Comparison of ENCODE assay signal across 18 cellular contexts in genomic region chr10:42827201-42827600, GRCh38. TPM values are rescaled to one million over a fixed set of nuclear protein-coding genes. Genes with fewer than 3 reads are reported as not detected.
DNase-seq lines count a peak whose midpoint lies in the region; ATAC-seq, FAIRE-seq and TF ChIP-seq lines count a peak whose summit lies in the region.
"Had no signal": no experiment of that assay in that cellular context is flagged by ENCODE, and none has a peak within 500 bp of the region (broad histone marks: within the 10 kb centered on the region; RNA-seq: fewer than 3 reads in every experiment).

No MANE protein-coding gene starts in this region.

- H2AFZ ChIP-seq in HepG2 (ENCODE audit: low read length) = no peak overlapping the region

- TF ChIP-seq RAD21 in HepG2 (CRISPR knock-in tag; IDR thresholded peaks at IDR 0.05) = no peak

- no peaks in the 10 kb centered on the region for H3K9me3 ChIP-seq in HepG2 (ENCODE audit: low read length)
- no peaks in the 10 kb centered on the region for H3K9me3 ChIP-seq in right lobe of liver
- H3K9me3 ChIP-seq in esophagus squamous epithelium = peaks cover 0 to 7% (median 0%) of the 10 kb centered on the region in 3 donors

- ATAC-seq in HepG2 = peak; percentile 74
- no peak for ATAC-seq in right lobe of liver
- no peak for ATAC-seq in memory B cell (ENCODE audit: low read depth)
- ATAC-seq in GM21390 (IDR thresholded peaks at IDR 0.05; ENCODE audit: unreplicated experiment) = no peak
- ATAC-seq: activated CD8-positive, alpha-beta memory T cell treated with anti-CD3 and anti-CD28 coated beads, Interleukin-2, amount 10 ng/mL, durations not matched to agents 7 days and 5 days; naive thymus-derived CD8-positive, alpha-beta T cell had no signal

- intact Hi-C loops in HepG2 (cut with micrococcal nuclease; ENCODE audit: unreplicated experiment) = no loop called here
- intact Hi-C loops in right lobe of liver (cut with DNase I) = no loop called here
- intact Hi-C loops in esophagus squamous epithelium (cut with DNase I) = no loop called here

- TF ChIP-seq EP300 in HepG2 (IDR thresholded peaks at IDR 0.05; ENCODE audit: low read depth in 2 of 2, low read length in 2 of 2) = no peak
- no peak for TF ChIP-seq EP300 in HepG2 (CRISPR knock-in tag; IDR thresholded peaks at IDR 0.05; ENCODE audit: borderline replicate concordance)

- H3K36me3 ChIP-seq in HepG2 (replicated peaks in 1 of 2; ENCODE audit: control insufficient read depth in 1 of 2, insufficient read depth in 2 of 2, low read length in 2 of 2) = peaks cover 17 to 63% of the 10 kb centered on the region in 2 experiments
- H3K36me3 ChIP-seq in right lobe of liver = peaks cover 0 to 40% (median 22%) of the 10 kb centered on the region in 4 donors
- peaks cover 4 to 98% (median 34%) of the 10 kb centered on the region in 3 donors for H3K36me3 ChIP-seq in esophagus squamous epithelium

- H3K4me3 Mint-ChIP-seq in memory B cell = no peak overlapping the region
- H3K4me3 Mint-ChIP-seq: activated CD8-positive, alpha-beta memory T cell treated with anti-CD3 and anti-CD28 coated beads, Interleukin-2, amount 10 ng/mL, durations not matched to agents 7 days and 5 days; naive thymus-derived CD8-positive, alpha-beta T cell had no signal

- no peak overlapping the region for H3K4me2 ChIP-seq in HepG2 (ENCODE audit: low read depth, low read length)

- POLR2A ChIA-PET in HepG2 (lab: Yijun Ruan, JAX) = no interaction called here

- no peak for FAIRE-seq in HepG2 (lab: Jason Lieb, UNC)
- FAIRE-seq: bronchial epithelial cell, urothelium cell line had no signal

- H4K20me1 ChIP-seq in HepG2 (ENCODE audit: insufficient read depth, low read length) = no peaks in the 10 kb centered on the region

- no peak overlapping the region for H3K9ac ChIP-seq in HepG2 (ENCODE audit: insufficient read depth, low read depth, low read length)

- no peaks in the 10 kb centered on the region for H3K79me2 ChIP-seq in HepG2 (ENCODE audit: insufficient read depth, low read length)

- H3K4me1 Mint-ChIP-seq in memory B cell = peaks cover 2% of the 10 kb centered on the region
- H3K4me1 Mint-ChIP-seq: activated CD8-positive, alpha-beta memory T cell treated with anti-CD3 and anti-CD28 coated beads, Interleukin-2, amount 10 ng/mL, durations not matched to agents 7 days and 5 days had no signal

- BruUV-seq in HepG2 (replicated peaks; lab: Mats Ljungman, UMichigan) = no TSS peak

- no peak overlapping the region for H3K4me3 ChIP-seq in HepG2 (replicated peaks in 1 of 3; ENCODE audit: insufficient read depth in 1 of 3, low read depth in 2 of 3, low read length in 3 of 3)
- no peak overlapping the region for H3K4me3 ChIP-seq in right lobe of liver
- H3K4me3 ChIP-seq in astrocyte of the spinal cord (ENCODE audit: low read depth, low read length) = no peak overlapping the region
- no peak overlapping the region for H3K4me3 ChIP-seq in esophagus squamous epithelium
- H3K4me3 ChIP-seq: SK-N-MC had no signal

- in situ Hi-C loops in HepG2 (cut with HindIII; ENCODE audit: extremely low pct_ligation_motif_present, low pct_unique_long_range_greater_than_20kb) (no loop called here), astrocyte of the spinal cord (cut with HindIII; ENCODE audit: low sequenced_read_pairs) (no loop called here)

- H3K9me3 Mint-ChIP-seq in memory B cell = peaks cover 7% of the 10 kb centered on the region
- H3K9me3 Mint-ChIP-seq: naive thymus-derived CD8-positive, alpha-beta T cell had no signal

- peaks cover 64% of the 10 kb centered on the region for H3K36me3 Mint-ChIP-seq in memory B cell

- H3K4me1 ChIP-seq in HepG2 (ENCODE audit: insufficient read depth, low read length) (no peaks in the 10 kb centered on the region), right lobe of liver (no peaks in the 10 kb centered on the region), esophagus squamous epithelium (peaks cover 0 to 7% (median 0%) of the 10 kb centered on the region in 3 donors)

- peak overlapping the region; percentile 69 for H3K27ac Mint-ChIP-seq in memory B cell
- H3K27ac Mint-ChIP-seq: activated CD8-positive, alpha-beta memory T cell treated with anti-CD3 and anti-CD28 coated beads, Interleukin-2, amount 10 ng/mL, durations not matched to agents 7 days and 5 days had no signal

- CTCF ChIA-PET in HepG2 (lab: Yijun Ruan, JAX; ENCODE audit: low intra/inter-chr PET ratio, low total read pairs) = no interaction called here

- H3K27me3 ChIP-seq in HepG2 (ENCODE audit: control insufficient read depth in 1 of 2, insufficient read depth in 2 of 2, low read length in 2 of 2) = no peaks in the 10 kb centered on the region
- H3K27me3 ChIP-seq in right lobe of liver = no peaks in the 10 kb centered on the region
- no peaks in the 10 kb centered on the region for H3K27me3 ChIP-seq in esophagus squamous epithelium

- TF ChIP-seq CTCF in HepG2 (CRISPR knock-in tag; IDR thresholded peaks at IDR 0.05) (peak; percentile 18; the same call in 1 of the 2 replicates), right lobe of liver (IDR thresholded peaks at IDR 0.05) (no peak), astrocyte of the spinal cord (IDR thresholded peaks at IDR 0.05; ENCODE audit: low read depth, low read length) (peak; percentile 18), esophagus squamous epithelium (IDR thresholded peaks at IDR 0.05) (no peak)

- TF ChIP-seq POLR2A in HepG2 (IDR thresholded peaks at IDR 0.05; ENCODE audit: insufficient read depth in 1 of 2, low read depth in 2 of 2, low read length in 2 of 2) (no peak), right lobe of liver (IDR thresholded peaks at IDR 0.05) (no peak), esophagus squamous epithelium (IDR thresholded peaks at IDR 0.05) (no peak)

- 97% methylated on average over 4 of the region's 6 CpGs for WGBS in HepG2 (ENCODE audit: low lambda C conversion rate)
- WGBS in right lobe of liver (ENCODE audit: insufficient coverage, low coverage, low lambda C conversion rate, missing lambda C conversion rate) = 100% methylated on average over 1 of the region's 6 CpGs
- WGBS in esophagus squamous epithelium, 2 donors = 62 to 67% methylated on average over 5 to 6 of the region's 6 CpGs

- no peaks in the 10 kb centered on the region for H3K27me3 Mint-ChIP-seq in memory B cell
- H3K27me3 Mint-ChIP-seq: activated CD8-positive, alpha-beta memory T cell treated with anti-CD3 and anti-CD28 coated beads, Interleukin-2, amount 10 ng/mL, durations not matched to agents 7 days and 5 days; naive thymus-derived CD8-positive, alpha-beta T cell had no signal

- H3K27ac ChIP-seq in HepG2 (ENCODE audit: extremely low read length, insufficient read depth, low read length) = no peak overlapping the region
- no peak overlapping the region for H3K27ac ChIP-seq in right lobe of liver
- H3K27ac ChIP-seq in esophagus squamous epithelium = no peak overlapping the region
- no peak overlapping the region for H3K27ac ChIP-seq in caudate nucleus (ENCODE audit: low read depth, low read length)
- H3K27ac ChIP-seq: SK-N-MC had no signal

- DNase-seq in HepG2 (ENCODE audit: low spot score) (no peak), right lobe of liver (no peak), astrocyte of the spinal cord (ENCODE audit: low read depth, low spot score) (no peak), memory B cell (ENCODE audit: low spot score in 2 of 2) (no peak), MV-4-11 (lab: John Stamatoyannopoulos, UW) (no peak), esophagus squamous epithelium (lab: John Stamatoyannopoulos, UW) (no peak), caudate nucleus (lab: John Stamatoyannopoulos, UW) (no peak)
- DNase-seq: activated CD8-positive, alpha-beta memory T cell treated with anti-CD3 and anti-CD28 coated beads, Interleukin-2, amount 10 ng/mL, durations not matched to agents 7 days and 5 days; activated naive CD4-positive, alpha-beta T cell treated with Interleukin-2 at 50 U/mL for 16 hours; COR-L47; naive thymus-derived CD8-positive, alpha-beta T cell; NCI-H1105 treated with DMSO at 0.1 percent for 48 hours; NCI-H2227 treated with DMSO at 0.1 percent for 48 hours; stimulated activated naive CD4-positive, alpha-beta T cell had no signal

TF ChIP-seq in HepG2, 621 proteins besides CTCF, POLR2A, EP300 and RAD21 (continues in another document):
- TF ChIP-seq ZNF543 (CRISPR knock-in tag; IDR thresholded peaks at IDR 0.05) = no peak
- no peak for TF ChIP-seq ZBTB26 (CRISPR knock-in tag; IDR thresholded peaks at IDR 0.05; ENCODE audit: borderline replicate concordance)
- TF ChIP-seq NFRKB (IDR thresholded peaks at IDR 0.05) = no peak

RNA-seq across cellular contexts. Expression of gene BMS1, which starts 44.6 kb away (rescaled TPM):
- 25.2 and 41.1 TPM in 2 replicates for total RNA-seq in HepG2 (2016; rRNA removed; fragmentation: Illumina TruSeq; extraction: Trizol)
- 1.7 and 2.0 TPM in 2 replicates for total RNA-seq in HepG2 (2016; cell fraction: cytosol; rRNA removed; fragmentation: Illumina TruSeq; extraction: Trizol; ENCODE audit: low read depth)
- total RNA-seq in HepG2 (2016; cell fraction: insoluble cytoplasmic fraction; rRNA removed; fragmentation: Illumina TruSeq; extraction: Trizol) = 25.2 and 40.3 TPM in 2 replicates
- 4.9 TPM in 2 replicates for total RNA-seq in HepG2 (2016; cell fraction: membrane; rRNA removed; fragmentation: Illumina TruSeq; extraction: Trizol)
- total RNA-seq in HepG2 (2016; cell fraction: nucleus; rRNA removed; fragmentation: Illumina TruSeq; extraction: Trizol) = 21.4 and 22.2 TPM in 2 replicates
- polyA plus RNA-seq in HepG2 (2011; rRNA removed) = 3.8 and 3.9 TPM in 2 replicates
- 2.2 and 3.1 TPM in 2 replicates for polyA plus RNA-seq in HepG2 (2011; cell fraction: cytosol; rRNA removed)
- 4.1 and 5.5 TPM in 2 replicates for polyA plus RNA-seq in HepG2 (2011; cell fraction: nucleus; rRNA removed)
- 12.4 and 14.5 TPM in 2 replicates for polyA plus RNA-seq in HepG2 (2012)
- polyA plus RNA-seq in HepG2 (2016; cell fraction: cytosol; fragmentation: Illumina TruSeq; extraction: Trizol; ENCODE audit: low read depth) = 0.86 and 0.88 TPM in 2 replicates
- 30.1 and 30.6 TPM in 2 replicates for polyA plus RNA-seq in HepG2 (2016; cell fraction: insoluble cytoplasmic fraction; fragmentation: Illumina TruSeq; extraction: Trizol; ENCODE audit: low read depth)
- polyA plus RNA-seq in HepG2 (2016; cell fraction: membrane; fragmentation: Illumina TruSeq; extraction: Trizol; ENCODE audit: low read depth) = 1.6 and 2.0 TPM in 2 replicates
- polyA plus RNA-seq in HepG2 (2016; cell fraction: nucleus; fragmentation: Illumina TruSeq; extraction: Trizol; ENCODE audit: insufficient read depth, low read depth) = 23.1 and 25.2 TPM in 2 replicates
- 3.3 and 6.8 TPM in 2 replicates for polyA minus RNA-seq in HepG2 (2011; rRNA and poly(A)+ RNA removed; ENCODE audit: low replicate concordance)
- 7.6 TPM in 2 replicates for polyA minus RNA-seq in HepG2 (2011; cell fraction: cytosol; rRNA and poly(A)+ RNA removed)
- polyA minus RNA-seq in HepG2 (2011; cell fraction: nucleus; rRNA and poly(A)+ RNA removed) = 13.9 and 16.9 TPM in 2 replicates
- 1 to 10 TPM; 4.1 to 8.3 (median 5.8) TPM for total RNA-seq in right lobe of liver
- 10 to 100 TPM; 11.5 to 17.4 (median 16.7) TPM for total RNA-seq in esophagus squamous epithelium

Comparison
In these comparisons a context has a peak if more than half of its experiments do, and no peak if none do; other contexts are left out.
1. CTCF ChIP-seq: peak in HepG2 (single experiment) and astrocyte of the spinal cord (single experiment); none in right lobe of liver (0 of 4) and esophagus squamous epithelium (0 of 6).